In genomic region chr17:39002991-39003715, GRCh38 we compare ENCODE assay signal across 1 cellular context.
TF ChIP-seq lines count a peak whose summit lies in the region.

No MANE protein-coding gene starts in this region.

TF ChIP-seq in K562, 482 proteins besides CTCF, POLR2A, EP300 and RAD21 (continued from another document):
- peak; percentile 35; the same call in 1 of the 2 replicates for TF ChIP-seq ZBTB2 (IDR thresholded peaks at IDR 0.05)
- peak in 1 of 2 experiments; percentile 47 for TF ChIP-seq AFF1 (IDR thresholded peaks at IDR 0.05; ENCODE audit: low read depth in 1 of 2, partially characterized antibody in 2 of 2)
- TF ChIP-seq NFIC (IDR thresholded peaks at IDR 0.05) = no peak
- no peak for TF ChIP-seq ETS2 (tag; IDR thresholded peaks at IDR 0.05; ENCODE audit: borderline replicate concordance, poor library complexity, severe bottlenecking)
- TF ChIP-seq MTA1 (IDR thresholded peaks at IDR 0.05; ENCODE audit: borderline replicate concordance) = peak; percentile 58; the same call in 1 of the 2 replicates
- TF ChIP-seq ASH1L (IDR thresholded peaks at IDR 0.05; ENCODE audit: borderline replicate concordance, low read depth, partially characterized antibody) = no peak
- TF ChIP-seq PTBP1 (IDR thresholded peaks at IDR 0.05; ENCODE audit: low read depth, low read length) = no peak
- no peak for TF ChIP-seq CGGBP1 (CRISPR knock-in tag; IDR thresholded peaks at IDR 0.05)
- 0 out of 2 replicates have a peak, but pooled peaks have one; percentile 5 for TF ChIP-seq ZC3H11A (IDR thresholded peaks at IDR 0.05; ENCODE audit: low read depth, low read length)
- TF ChIP-seq PRMT5 (CRISPR knock-in tag; IDR thresholded peaks at IDR 0.05) = no peak
- TF ChIP-seq MAFF (IDR thresholded peaks at IDR 0.05; ENCODE audit: low read length) = no peak
- TF ChIP-seq NFE2 (IDR thresholded peaks at IDR 0.05; ENCODE audit: low read depth) = no peak
- no peak for TF ChIP-seq ZNF274 (IDR thresholded peaks at IDR 0.05; ENCODE audit: borderline replicate concordance, low read depth, low read length)
- peak; percentile 48; the same call in 1 of the 2 replicates for TF ChIP-seq JUN (IDR thresholded peaks at IDR 0.05; ENCODE audit: borderline replicate concordance, low read depth, low read length)
- no peak for TF ChIP-seq JUN (CRISPR knock-in tag; IDR thresholded peaks at IDR 0.05; ENCODE audit: borderline replicate concordance)
- no peak for TF ChIP-seq SFPQ (IDR thresholded peaks at IDR 0.05; ENCODE audit: low read depth, low read length)
